Comparison of ENCODE assay signal across 1 cellular context in the genomic region with DNA sequence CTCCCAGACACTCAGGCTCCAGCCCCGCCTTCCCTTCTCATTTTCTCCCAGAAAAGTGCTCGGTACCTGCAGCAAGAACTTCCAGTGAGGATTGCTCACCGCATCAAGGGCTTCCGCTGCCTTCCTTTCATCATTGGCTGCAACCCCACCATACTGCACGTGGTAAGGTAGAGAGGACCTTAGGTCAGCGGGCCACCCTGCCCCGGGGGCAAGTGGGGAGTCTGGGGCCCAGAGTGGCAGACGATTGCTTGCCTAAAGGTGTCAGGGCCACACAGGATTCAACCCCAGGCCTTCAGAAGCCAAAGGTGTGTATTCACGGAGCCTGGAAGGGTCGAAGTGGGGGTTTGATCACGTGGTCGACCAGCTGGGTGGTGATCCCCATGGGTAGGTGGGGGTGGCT.
A peak's percentile ranks its signal among the peaks of the same experiment; 100 is the strongest.
TF ChIP-seq lines count a peak whose summit lies in the region.

No MANE protein-coding gene starts in this region.

TF ChIP-seq in HepG2, 621 proteins besides CTCF, POLR2A, EP300 and RAD21:
- TF ChIP-seq, protein P1, sequence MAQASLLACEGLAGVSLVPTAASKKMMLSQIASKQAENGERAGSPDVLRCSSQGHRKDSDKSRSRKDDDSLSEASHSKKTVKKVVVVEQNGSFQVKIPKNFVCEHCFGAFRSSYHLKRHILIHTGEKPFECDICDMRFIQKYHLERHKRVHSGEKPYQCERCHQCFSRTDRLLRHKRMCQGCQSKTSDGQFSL (CRISPR knock-in tag; IDR thresholded peaks at IDR 0.05): no peak
- TF ChIP-seq, protein P2, sequence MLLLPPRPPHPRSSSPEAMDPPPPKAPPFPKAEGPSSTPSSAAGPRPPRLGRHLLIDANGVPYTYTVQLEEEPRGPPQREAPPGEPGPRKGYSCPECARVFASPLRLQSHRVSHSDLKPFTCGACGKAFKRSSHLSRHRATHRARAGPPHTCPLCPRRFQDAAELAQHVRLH (CRISPR knock-in tag; IDR thresholded peaks at IDR 0.05; ENCODE audit: borderline replicate concordance, low read depth): no peak
- TF ChIP-seq, protein P3, sequence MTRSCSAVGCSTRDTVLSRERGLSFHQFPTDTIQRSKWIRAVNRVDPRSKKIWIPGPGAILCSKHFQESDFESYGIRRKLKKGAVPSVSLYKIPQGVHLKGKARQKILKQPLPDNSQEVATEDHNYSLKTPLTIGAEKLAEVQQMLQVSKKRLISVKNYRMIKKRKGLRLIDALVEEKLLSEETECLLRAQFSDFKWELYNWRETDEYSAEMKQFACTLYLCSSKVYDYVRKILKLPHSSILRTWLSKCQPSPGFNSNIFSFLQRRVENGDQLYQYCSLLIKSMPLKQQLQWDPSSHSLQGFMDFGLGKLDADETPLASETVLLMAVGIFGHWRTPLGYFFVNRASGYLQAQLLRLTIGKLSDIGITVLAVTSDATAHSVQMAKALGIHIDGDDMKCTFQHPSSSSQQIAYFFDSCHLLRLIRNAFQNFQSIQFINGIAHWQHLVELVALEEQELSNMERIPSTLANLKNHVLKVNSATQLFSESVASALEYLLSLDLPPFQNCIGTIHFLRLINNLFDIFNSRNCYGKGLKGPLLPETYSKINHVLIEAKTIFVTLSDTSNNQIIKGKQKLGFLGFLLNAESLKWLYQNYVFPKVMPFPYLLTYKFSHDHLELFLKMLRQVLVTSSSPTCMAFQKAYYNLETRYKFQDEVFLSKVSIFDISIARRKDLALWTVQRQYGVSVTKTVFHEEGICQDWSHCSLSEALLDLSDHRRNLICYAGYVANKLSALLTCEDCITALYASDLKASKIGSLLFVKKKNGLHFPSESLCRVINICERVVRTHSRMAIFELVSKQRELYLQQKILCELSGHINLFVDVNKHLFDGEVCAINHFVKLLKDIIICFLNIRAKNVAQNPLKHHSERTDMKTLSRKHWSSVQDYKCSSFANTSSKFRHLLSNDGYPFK (CRISPR knock-in tag; IDR thresholded peaks at IDR 0.05; ENCODE audit: borderline replicate concordance): peak; percentile 13; the same call in 1 of the 2 replicates
- TF ChIP-seq NFRKB (IDR thresholded peaks at IDR 0.05): no peak
- TF ChIP-seq SRY (CRISPR knock-in tag; IDR thresholded peaks at IDR 0.05): 0 out of 2 replicates have a peak, but pooled peaks have one; percentile 22
- TF ChIP-seq, protein P4, sequence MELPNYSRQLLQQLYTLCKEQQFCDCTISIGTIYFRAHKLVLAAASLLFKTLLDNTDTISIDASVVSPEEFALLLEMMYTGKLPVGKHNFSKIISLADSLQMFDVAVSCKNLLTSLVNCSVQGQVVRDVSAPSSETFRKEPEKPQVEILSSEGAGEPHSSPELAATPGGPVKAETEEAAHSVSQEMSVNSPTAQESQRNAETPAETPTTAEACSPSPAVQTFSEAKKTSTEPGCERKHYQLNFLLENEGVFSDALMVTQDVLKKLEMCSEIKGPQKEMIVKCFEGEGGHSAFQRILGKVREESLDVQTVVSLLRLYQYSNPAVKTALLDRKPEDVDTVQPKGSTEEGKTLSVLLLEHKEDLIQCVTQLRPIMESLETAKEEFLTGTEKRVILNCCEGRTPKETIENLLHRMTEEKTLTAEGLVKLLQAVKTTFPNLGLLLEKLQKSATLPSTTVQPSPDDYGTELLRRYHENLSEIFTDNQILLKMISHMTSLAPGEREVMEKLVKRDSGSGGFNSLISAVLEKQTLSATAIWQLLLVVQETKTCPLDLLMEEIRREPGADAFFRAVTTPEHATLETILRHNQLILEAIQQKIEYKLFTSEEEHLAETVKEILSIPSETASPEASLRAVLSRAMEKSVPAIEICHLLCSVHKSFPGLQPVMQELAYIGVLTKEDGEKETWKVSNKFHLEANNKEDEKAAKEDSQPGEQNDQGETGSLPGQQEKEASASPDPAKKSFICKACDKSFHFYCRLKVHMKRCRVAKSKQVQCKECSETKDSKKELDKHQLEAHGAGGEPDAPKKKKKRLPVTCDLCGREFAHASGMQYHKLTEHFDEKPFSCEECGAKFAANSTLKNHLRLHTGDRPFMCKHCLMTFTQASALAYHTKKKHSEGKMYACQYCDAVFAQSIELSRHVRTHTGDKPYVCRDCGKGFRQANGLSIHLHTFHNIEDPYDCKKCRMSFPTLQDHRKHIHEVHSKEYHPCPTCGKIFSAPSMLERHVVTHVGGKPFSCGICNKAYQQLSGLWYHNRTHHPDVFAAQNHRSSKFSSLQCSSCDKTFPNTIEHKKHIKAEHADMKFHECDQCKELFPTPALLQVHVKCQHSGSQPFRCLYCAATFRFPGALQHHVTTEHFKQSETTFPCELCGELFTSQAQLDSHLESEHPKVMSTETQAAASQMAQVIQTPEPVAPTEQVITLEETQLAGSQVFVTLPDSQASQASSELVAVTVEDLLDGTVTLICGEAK (IDR thresholded peaks at IDR 0.05): no peak
- TF ChIP-seq, protein P4 (CRISPR knock-in tag; IDR thresholded peaks at IDR 0.05): 0 out of 2 replicates have a peak, but pooled peaks have one; percentile 23
- no peak for TF ChIP-seq ZEB1 (IDR thresholded peaks at IDR 0.05; ENCODE audit: insufficient replicate concordance, low read depth)
- TF ChIP-seq, protein P5, sequence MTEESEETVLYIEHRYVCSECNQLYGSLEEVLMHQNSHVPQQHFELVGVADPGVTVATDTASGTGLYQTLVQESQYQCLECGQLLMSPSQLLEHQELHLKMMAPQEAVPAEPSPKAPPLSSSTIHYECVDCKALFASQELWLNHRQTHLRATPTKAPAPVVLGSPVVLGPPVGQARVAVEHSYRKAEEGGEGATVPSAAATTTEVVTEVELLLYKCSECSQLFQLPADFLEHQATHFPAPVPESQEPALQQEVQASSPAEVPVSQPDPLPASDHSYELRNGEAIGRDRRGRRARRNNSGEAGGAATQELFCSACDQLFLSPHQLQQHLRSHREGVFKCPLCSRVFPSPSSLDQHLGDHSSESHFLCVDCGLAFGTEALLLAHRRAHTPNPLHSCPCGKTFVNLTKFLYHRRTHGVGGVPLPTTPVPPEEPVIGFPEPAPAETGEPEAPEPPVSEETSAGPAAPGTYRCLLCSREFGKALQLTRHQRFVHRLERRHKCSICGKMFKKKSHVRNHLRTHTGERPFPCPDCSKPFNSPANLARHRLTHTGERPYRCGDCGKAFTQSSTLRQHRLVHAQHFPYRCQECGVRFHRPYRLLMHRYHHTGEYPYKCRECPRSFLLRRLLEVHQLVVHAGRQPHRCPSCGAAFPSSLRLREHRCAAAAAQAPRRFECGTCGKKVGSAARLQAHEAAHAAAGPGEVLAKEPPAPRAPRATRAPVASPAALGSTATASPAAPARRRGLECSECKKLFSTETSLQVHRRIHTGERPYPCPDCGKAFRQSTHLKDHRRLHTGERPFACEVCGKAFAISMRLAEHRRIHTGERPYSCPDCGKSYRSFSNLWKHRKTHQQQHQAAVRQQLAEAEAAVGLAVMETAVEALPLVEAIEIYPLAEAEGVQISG (CRISPR knock-in tag; IDR thresholded peaks at IDR 0.05): 0 out of 2 replicates have a peak, but pooled peaks have one; percentile 14
- TF ChIP-seq NRL (CRISPR knock-in tag; IDR thresholded peaks at IDR 0.05; ENCODE audit: borderline replicate concordance): peak; percentile 44; the same call in 1 of the 2 replicates
- TF ChIP-seq ZNF660 (CRISPR knock-in tag; IDR thresholded peaks at IDR 0.05; ENCODE audit: borderline replicate concordance, low read depth): no peak
- no peak for TF ChIP-seq EEA1 (CRISPR knock-in tag; IDR thresholded peaks at IDR 0.05; ENCODE audit: borderline replicate concordance)
